In the genomic region with DNA sequence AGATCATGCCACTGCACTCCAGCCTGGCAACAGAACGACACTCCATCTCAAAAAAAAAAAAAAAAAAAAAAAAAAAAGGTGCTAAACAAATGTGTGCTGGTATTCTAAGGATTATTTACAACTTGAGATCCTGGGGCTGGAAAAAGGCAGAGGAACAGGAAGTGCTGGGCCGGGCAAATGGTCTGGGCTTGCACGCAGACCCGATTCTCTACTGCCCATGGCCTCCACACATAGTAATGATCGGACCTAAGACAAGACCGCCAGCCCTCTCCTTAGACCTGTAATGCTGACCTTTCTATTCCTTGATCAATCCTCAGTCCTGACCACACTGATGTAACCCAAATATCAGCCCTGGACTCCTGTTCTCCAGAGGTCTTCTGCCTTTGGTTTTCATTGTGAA, we compare ENCODE assay signal across 18 cellular contexts.
DNase-seq lines count a peak whose midpoint lies in the region; ATAC-seq, FAIRE-seq and TF ChIP-seq lines count a peak whose summit lies in the region.
"Had no signal": no experiment of that assay in that cellular context is flagged by ENCODE, and none has a peak within 500 bp of the region (broad histone marks: within the 10 kb centered on the region; RNA-seq: fewer than 3 reads in every experiment).

No MANE protein-coding gene starts in this region.

- H3K9me3 ChIP-seq in astrocyte (ENCODE audit: insufficient read depth, low read depth, low read length) (no peaks in the 10 kb centered on the region), stomach smooth muscle (ENCODE audit: control insufficient read depth in 2 of 2, low read length in 2 of 2) (no peaks in the 10 kb centered on the region), body of pancreas (no peaks in the 10 kb centered on the region)

- 91 to 92% methylated on average over 2 to 5 of the region's 6 CpGs for WGBS in body of pancreas, 2 donors

- H3K27me3 Mint-ChIP-seq in astrocyte (ENCODE audit: low read depth, unreplicated experiment) (peaks cover 14% of the 10 kb centered on the region), nephron (ENCODE audit: low read depth) (peaks cover 6% of the 10 kb centered on the region)
- H3K27me3 Mint-ChIP-seq: CD4-positive, alpha-beta T cell had no signal

- H3K36me3 Mint-ChIP-seq in astrocyte (ENCODE audit: low read depth, unreplicated experiment) (no peaks in the 10 kb centered on the region), nephron (ENCODE audit: low read depth) (no peaks in the 10 kb centered on the region)

- H3K9me3 Mint-ChIP-seq in astrocyte (ENCODE audit: unreplicated experiment), result no peaks in the 10 kb centered on the region
- peaks cover 9% of the 10 kb centered on the region for H3K9me3 Mint-ChIP-seq in nephron
- H3K9me3 Mint-ChIP-seq: CD4-positive, alpha-beta T cell; HFFc6 had no signal

- no peak overlapping the region for H3K4me3 ChIP-seq in astrocyte (ENCODE audit: insufficient read depth, low read depth, low read length)
- no peak overlapping the region for H3K4me3 ChIP-seq in stomach smooth muscle (ENCODE audit: low read length in 2 of 2)
- no peak overlapping the region for H3K4me3 ChIP-seq in body of pancreas

- H3K27ac Mint-ChIP-seq in astrocyte (ENCODE audit: unreplicated experiment) (no peak overlapping the region), nephron (peak overlapping the region; percentile 94 to 98 (median 95))
- H3K27ac Mint-ChIP-seq: B cell; CD4-positive, alpha-beta T cell; HFFc6 had no signal

- no peak for TF ChIP-seq POLR2A in body of pancreas (IDR thresholded peaks at IDR 0.05)

- POLR2A ChIA-PET in RWPE1 (lab: Yijun Ruan, JAX; ENCODE audit: low non-redundant PET), result no interaction called here

- no peak overlapping the region for H3K4me2 ChIP-seq in astrocyte (ENCODE audit: low read length)

- peak; percentile 50 for FAIRE-seq in astrocyte (lab: Jason Lieb, UNC)
- FAIRE-seq: A204.1, G401.6, GM12891 had no signal

- no peaks in the 10 kb centered on the region for H3K36me3 ChIP-seq in astrocyte (ENCODE audit: insufficient read depth, low read length)
- no peaks in the 10 kb centered on the region for H3K36me3 ChIP-seq in stomach smooth muscle (ENCODE audit: control insufficient read depth in 2 of 2, insufficient read depth in 2 of 2, low read length in 2 of 2)
- H3K36me3 ChIP-seq in body of pancreas (replicated peaks in 1 of 2; ENCODE audit: insufficient read depth in 1 of 2, low read depth in 2 of 2), result no peaks in the 10 kb centered on the region

- no peak overlapping the region for H3K9ac ChIP-seq in astrocyte (ENCODE audit: low read length)
- no peak overlapping the region for H3K9ac ChIP-seq in stomach smooth muscle (ENCODE audit: low read length in 2 of 2)

- DNase-seq in RWPE1 (ENCODE audit: low spot score) (no peak), astrocyte (ENCODE audit: low read depth) (no peak), D341Med (ENCODE audit: low spot score) (no peak), body of pancreas (no peak), DMS79 treated with DMSO at 0.1 percent for 48 hours (lab: John Stamatoyannopoulos, UW) (no peak)
- DNase-seq: C1 segment of cervical spinal cord; Calu3; CD4-positive, alpha-beta T cell; DMS79; EL; HCEC 1CT; HFFc6 had no signal

- no peaks in the 10 kb centered on the region for H3K79me2 ChIP-seq in astrocyte (ENCODE audit: insufficient read depth, low read length)

- H3K27ac ChIP-seq in RWPE1, result peak overlapping the region; percentile 96
- no peak overlapping the region for H3K27ac ChIP-seq in astrocyte (ENCODE audit: low read depth, low read length)
- peak overlapping the region; percentile 11 for H3K27ac ChIP-seq in stomach smooth muscle (ENCODE audit: low read length)
- no peak overlapping the region for H3K27ac ChIP-seq in body of pancreas

- H3K4me1 ChIP-seq in astrocyte (ENCODE audit: insufficient read depth, low read length) (peaks cover 13% of the 10 kb centered on the region), stomach smooth muscle (ENCODE audit: control insufficient read depth, insufficient read depth, low read length) (peaks cover 35% of the 10 kb centered on the region), body of pancreas (no peaks in the 10 kb centered on the region)

- TF ChIP-seq CTCF in RWPE1 (conservative IDR thresholded peaks at IDR 0.05; ENCODE audit: low read depth), result no peak
- TF ChIP-seq CTCF in astrocyte (IDR thresholded peaks at IDR 0.05; ENCODE audit: insufficient read depth, low read depth, low read length), result no peak
- no peak for TF ChIP-seq CTCF in nephron (IDR thresholded peaks at IDR 0.05; ENCODE audit: unreplicated experiment in 3 of 3)
- no peak for TF ChIP-seq CTCF in body of pancreas (IDR thresholded peaks at IDR 0.05)

- no peak overlapping the region for H3K4me3 Mint-ChIP-seq in astrocyte (ENCODE audit: unreplicated experiment)
- H3K4me3 Mint-ChIP-seq in nephron, result peak overlapping the region in 1 of 3 experiments; percentile 6
- H3K4me3 Mint-ChIP-seq: B cell, HFFc6 had no signal

- H3K27me3 ChIP-seq in astrocyte (ENCODE audit: insufficient read depth, low read length) (no peaks in the 10 kb centered on the region), stomach smooth muscle (ENCODE audit: control insufficient read depth in 1 of 2, insufficient read depth in 2 of 2, low read length in 2 of 2) (peaks cover 0 to 9% of the 10 kb centered on the region in 2 donors), body of pancreas (no peaks in the 10 kb centered on the region)

- H4K20me1 ChIP-seq in astrocyte (ENCODE audit: insufficient read depth, low read length), result no peaks in the 10 kb centered on the region

- CTCF ChIA-PET in RWPE1 (lab: Yijun Ruan, JAX), result no interaction called here

- ATAC-seq in body of pancreas, result no peak

- H3K4me1 Mint-ChIP-seq in astrocyte (ENCODE audit: low read depth, unreplicated experiment), result no peaks in the 10 kb centered on the region
- H3K4me1 Mint-ChIP-seq in nephron, result peaks cover 77% of the 10 kb centered on the region

- intact Hi-C loops in body of pancreas (cut with DNase I), result no loop called here

- no peak overlapping the region for H2AFZ ChIP-seq in astrocyte (ENCODE audit: low read depth, low read length)

Comparison
In these comparisons a context has a peak if more than half of its experiments do, and no peak if none do; other contexts are left out.
1. H3K27ac ChIP-seq: peak in RWPE1 (single experiment) and stomach smooth muscle (single experiment); none in astrocyte (single experiment) and body of pancreas (0 of 4).